ENCODE assay signal across 1 cellular context in genomic region chr10:73469579-73469978, GRCh38.
TF ChIP-seq lines count a peak whose summit lies in the region.

No MANE protein-coding gene starts in this region.

TF ChIP-seq in HepG2, 621 proteins besides CTCF, POLR2A, EP300 and RAD21:
- no peak for TF ChIP-seq NFKBIZ (CRISPR knock-in tag; IDR thresholded peaks at IDR 0.05)
- no peak for TF ChIP-seq TMF1 (CRISPR knock-in tag; IDR thresholded peaks at IDR 0.05; ENCODE audit: low read depth)
- no peak for TF ChIP-seq FOSL1 (CRISPR knock-in tag; IDR thresholded peaks at IDR 0.05; ENCODE audit: borderline replicate concordance)
- no peak for TF ChIP-seq ZNF589 (CRISPR knock-in tag; conservative IDR thresholded peaks at IDR 0.05)
- TF ChIP-seq, protein P1, sequence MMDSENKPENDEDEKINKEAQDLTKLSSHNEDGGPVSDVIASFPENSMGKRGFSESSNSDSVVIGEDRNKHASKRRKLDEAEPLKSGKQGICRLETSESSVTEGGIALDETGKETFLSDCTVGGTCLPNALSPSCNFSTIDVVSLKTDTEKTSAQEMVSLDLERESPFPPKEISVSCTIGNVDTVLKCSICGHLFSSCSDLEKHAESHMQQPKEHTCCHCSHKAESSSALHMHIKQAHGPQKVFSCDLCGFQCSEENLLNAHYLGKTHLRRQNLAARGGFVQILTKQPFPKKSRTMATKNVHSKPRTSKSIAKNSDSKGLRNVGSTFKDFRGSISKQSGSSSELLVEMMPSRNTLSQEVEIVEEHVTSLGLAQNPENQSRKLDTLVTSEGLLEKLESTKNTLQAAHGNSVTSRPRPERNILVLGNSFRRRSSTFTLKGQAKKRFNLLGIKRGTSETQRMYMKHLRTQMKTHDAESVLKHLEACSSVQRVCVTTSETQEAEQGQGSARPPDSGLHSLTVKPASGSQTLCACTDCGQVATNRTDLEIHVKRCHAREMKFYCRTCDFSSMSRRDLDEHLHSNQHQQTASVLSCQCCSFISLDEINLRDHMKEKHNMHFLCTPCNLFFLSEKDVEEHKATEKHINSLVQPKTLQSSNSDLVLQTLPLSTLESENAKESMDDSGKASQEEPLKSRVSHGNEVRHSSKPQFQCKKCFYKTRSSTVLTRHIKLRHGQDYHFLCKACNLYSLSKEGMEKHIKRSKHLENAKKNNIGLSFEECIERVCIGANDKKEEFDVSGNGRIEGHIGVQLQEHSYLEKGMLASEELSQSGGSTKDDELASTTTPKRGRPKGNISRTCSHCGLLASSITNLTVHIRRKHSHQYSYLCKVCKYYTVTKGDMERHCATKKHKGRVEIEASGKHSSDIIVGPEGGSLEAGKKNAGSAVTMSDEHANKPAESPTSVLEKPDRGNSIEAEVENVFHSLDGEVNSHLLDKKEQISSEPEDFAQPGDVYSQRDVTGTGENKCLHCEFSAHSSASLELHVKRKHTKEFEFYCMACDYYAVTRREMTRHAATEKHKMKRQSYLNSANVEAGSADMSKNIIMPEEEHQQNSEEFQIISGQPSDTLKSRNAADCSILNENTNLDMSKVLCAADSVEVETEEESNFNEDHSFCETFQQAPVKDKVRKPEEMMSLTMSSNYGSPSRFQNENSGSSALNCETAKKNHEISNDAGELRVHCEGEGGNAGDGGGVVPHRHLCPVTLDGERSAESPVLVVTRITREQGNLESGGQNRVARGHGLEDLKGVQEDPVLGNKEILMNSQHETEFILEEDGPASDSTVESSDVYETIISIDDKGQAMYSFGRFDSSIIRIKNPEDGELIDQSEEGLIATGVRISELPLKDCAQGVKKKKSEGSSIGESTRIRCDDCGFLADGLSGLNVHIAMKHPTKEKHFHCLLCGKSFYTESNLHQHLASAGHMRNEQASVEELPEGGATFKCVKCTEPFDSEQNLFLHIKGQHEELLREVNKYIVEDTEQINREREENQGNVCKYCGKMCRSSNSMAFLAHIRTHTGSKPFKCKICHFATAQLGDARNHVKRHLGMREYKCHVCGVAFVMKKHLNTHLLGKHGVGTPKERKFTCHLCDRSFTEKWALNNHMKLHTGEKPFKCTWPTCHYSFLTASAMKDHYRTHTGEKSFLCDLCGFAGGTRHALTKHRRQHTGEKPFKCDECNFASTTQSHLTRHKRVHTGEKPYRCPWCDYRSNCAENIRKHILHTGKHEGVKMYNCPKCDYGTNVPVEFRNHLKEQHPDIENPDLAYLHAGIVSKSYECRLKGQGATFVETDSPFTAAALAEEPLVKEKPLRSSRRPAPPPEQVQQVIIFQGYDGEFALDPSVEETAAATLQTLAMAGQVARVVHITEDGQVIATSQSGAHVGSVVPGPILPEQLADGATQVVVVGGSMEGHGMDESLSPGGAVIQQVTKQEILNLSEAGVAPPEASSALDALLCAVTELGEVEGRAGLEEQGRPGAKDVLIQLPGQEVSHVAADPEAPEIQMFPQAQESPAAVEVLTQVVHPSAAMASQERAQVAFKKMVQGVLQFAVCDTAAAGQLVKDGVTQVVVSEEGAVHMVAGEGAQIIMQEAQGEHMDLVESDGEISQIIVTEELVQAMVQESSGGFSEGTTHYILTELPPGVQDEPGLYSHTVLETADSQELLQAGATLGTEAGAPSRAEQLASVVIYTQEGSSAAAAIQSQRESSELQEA (CRISPR knock-in tag; IDR thresholded peaks at IDR 0.05; ENCODE audit: not compliant biosample characterization), result no peak
- peak; percentile 48; the same call in 1 of the 2 replicates for TF ChIP-seq ATF7 (IDR thresholded peaks at IDR 0.05)
- TF ChIP-seq ATF7 (CRISPR knock-in tag; IDR thresholded peaks at IDR 0.05), result no peak
